In genomic region chr16:47004652-47005051, GRCh38 we compare ENCODE assay signal across 16 cellular contexts. TPM values are rescaled to one million over a fixed set of nuclear protein-coding genes. Genes with fewer than 3 reads are reported as not detected.
DNase-seq lines count a peak whose midpoint lies in the region; ATAC-seq, FAIRE-seq and TF ChIP-seq lines count a peak whose summit lies in the region.
"Had no signal": no experiment of that assay in that cellular context is flagged by ENCODE, and none has a peak within 500 bp of the region (broad histone marks: within the 10 kb centered on the region; RNA-seq: fewer than 3 reads in every experiment).

No MANE protein-coding gene starts in this region.

- no peaks in the 10 kb centered on the region for H3K9me3 ChIP-seq in HepG2 (ENCODE audit: low read length)
- H3K9me3 ChIP-seq in right lobe of liver, result no peaks in the 10 kb centered on the region
- H3K9me3 ChIP-seq: Caco-2 had no signal

- no TSS peak for BruUV-seq in HepG2 (replicated peaks; lab: Mats Ljungman, UMichigan)

- H3K27ac ChIP-seq in HepG2 (ENCODE audit: extremely low read length, insufficient read depth, low read length) (no peak overlapping the region), right lobe of liver (no peak overlapping the region), foreskin keratinocyte (no peak overlapping the region)

- no peak overlapping the region for H2AFZ ChIP-seq in HepG2 (ENCODE audit: low read length)

- WGBS in HepG2 (ENCODE audit: low lambda C conversion rate), result 32% methylated on average over 2 of the region's 2 CpGs
- WGBS in right lobe of liver (ENCODE audit: insufficient coverage, low coverage, low lambda C conversion rate, missing lambda C conversion rate), result 71% methylated on average over 2 of the region's 2 CpGs

- no peaks in the 10 kb centered on the region for H3K79me2 ChIP-seq in HepG2 (ENCODE audit: insufficient read depth, low read length)

- peaks cover 0 to 7% of the 10 kb centered on the region in 2 experiments; a peak in 2 of 5 replicates for H3K27me3 ChIP-seq in HepG2 (ENCODE audit: control insufficient read depth in 1 of 2, insufficient read depth in 2 of 2, low read length in 2 of 2)
- no peaks in the 10 kb centered on the region for H3K27me3 ChIP-seq in right lobe of liver
- H3K27me3 ChIP-seq in foreskin keratinocyte, result no peaks in the 10 kb centered on the region

- TF ChIP-seq EP300 in HepG2 (IDR thresholded peaks at IDR 0.05; ENCODE audit: low read depth in 2 of 2, low read length in 2 of 2), result no peak
- TF ChIP-seq EP300 in HepG2 (CRISPR knock-in tag; IDR thresholded peaks at IDR 0.05; ENCODE audit: borderline replicate concordance), result no peak

- TF ChIP-seq POLR2A in HepG2 (IDR thresholded peaks at IDR 0.05; ENCODE audit: insufficient read depth in 1 of 2, low read depth in 2 of 2, low read length in 2 of 2), result no peak
- TF ChIP-seq POLR2A in right lobe of liver (IDR thresholded peaks at IDR 0.05), result no peak

- intact Hi-C loops in HepG2 (cut with micrococcal nuclease; ENCODE audit: unreplicated experiment) (no loop called here), right lobe of liver (cut with DNase I) (no loop called here)

- H3K36me3 ChIP-seq in HepG2 (replicated peaks in 1 of 2; ENCODE audit: control insufficient read depth in 1 of 2, insufficient read depth in 2 of 2, low read length in 2 of 2) (no peaks in the 10 kb centered on the region), right lobe of liver (no peaks in the 10 kb centered on the region)

- no peak overlapping the region for H3K4me3 ChIP-seq in HepG2 (replicated peaks in 1 of 3; ENCODE audit: insufficient read depth in 1 of 3, low read depth in 2 of 3, low read length in 3 of 3)
- H3K4me3 ChIP-seq in right lobe of liver, result no peak overlapping the region

- in situ Hi-C loops in HepG2 (cut with HindIII; ENCODE audit: extremely low pct_ligation_motif_present, low pct_unique_long_range_greater_than_20kb), result no loop called here

- FAIRE-seq in HepG2 (lab: Jason Lieb, UNC), result no peak
- FAIRE-seq: G401.6, GM12892, H1 had no signal

- H3K9ac ChIP-seq in HepG2 (ENCODE audit: insufficient read depth, low read depth, low read length), result no peak overlapping the region

- H3K4me2 ChIP-seq in HepG2 (ENCODE audit: low read depth, low read length), result no peak overlapping the region

- POLR2A ChIA-PET in HepG2 (lab: Yijun Ruan, JAX), result no interaction called here

- DNase-seq in HepG2 (ENCODE audit: low spot score), result no peak
- no peak for DNase-seq in right lobe of liver
- peak; percentile 55 to 80 for DNase-seq in NCI-H524 (lab: John Stamatoyannopoulos, UW)
- peak in 1 of 2 donors; percentile 19 for DNase-seq in foreskin keratinocyte
- no peak for DNase-seq in COR-L47 (lab: John Stamatoyannopoulos, UW)
- DNase-seq in activated naive CD4-positive, alpha-beta T cell (lab: John Stamatoyannopoulos, UW), result no peak
- DNase-seq: C1 segment of cervical spinal cord; Caco-2; CD4-positive, alpha-beta memory T cell; DMS153; DND-41; H7; HCEC 1CT had no signal

- no peak for TF ChIP-seq RAD21 in HepG2 (CRISPR knock-in tag; IDR thresholded peaks at IDR 0.05)

- CTCF ChIA-PET in HepG2 (lab: Yijun Ruan, JAX; ENCODE audit: low intra/inter-chr PET ratio, low total read pairs), result no interaction called here

- ATAC-seq in HepG2 (no peak), right lobe of liver (no peak), foreskin keratinocyte (peak; percentile 68)

- TF ChIP-seq CTCF in HepG2 (CRISPR knock-in tag; IDR thresholded peaks at IDR 0.05), result no peak
- no peak for TF ChIP-seq CTCF in right lobe of liver (IDR thresholded peaks at IDR 0.05)
- no peak for TF ChIP-seq CTCF in foreskin keratinocyte (conservative IDR thresholded peaks at IDR 0.05)

- H4K20me1 ChIP-seq in HepG2 (ENCODE audit: insufficient read depth, low read length), result no peaks in the 10 kb centered on the region

- H3K4me1 ChIP-seq in HepG2 (ENCODE audit: insufficient read depth, low read length) (peaks cover 10% of the 10 kb centered on the region), right lobe of liver (no peaks in the 10 kb centered on the region), foreskin keratinocyte (peaks cover 9% of the 10 kb centered on the region)
- H3K4me1 ChIP-seq: Caco-2 had no signal

TF ChIP-seq in HepG2, 621 proteins besides CTCF, POLR2A, EP300 and RAD21:
- peak; percentile 94; the same call in 1 of the 2 replicates for TF ChIP-seq ZNF564 (CRISPR knock-in tag; IDR thresholded peaks at IDR 0.05)
- TF ChIP-seq FOXO1 (CRISPR knock-in tag; IDR thresholded peaks at IDR 0.05), result no peak

RNA-seq across cellular contexts. Expression of gene DNAJA2, which starts 31.2 kb away (rescaled TPM):
- 176 and 181 TPM in 2 replicates for total RNA-seq in HepG2 (2016; rRNA removed; fragmentation: Illumina TruSeq; extraction: Trizol)
- 47.3 and 50.8 TPM in 2 replicates for total RNA-seq in HepG2 (2016; cell fraction: cytosol; rRNA removed; fragmentation: Illumina TruSeq; extraction: Trizol; ENCODE audit: low read depth)
- total RNA-seq in HepG2 (2016; cell fraction: insoluble cytoplasmic fraction; rRNA removed; fragmentation: Illumina TruSeq; extraction: Trizol), result 176 and 177 TPM in 2 replicates
- 92.5 and 108 TPM in 2 replicates for total RNA-seq in HepG2 (2016; cell fraction: membrane; rRNA removed; fragmentation: Illumina TruSeq; extraction: Trizol)
- 65.1 and 73.4 TPM in 2 replicates for total RNA-seq in HepG2 (2016; cell fraction: nucleus; rRNA removed; fragmentation: Illumina TruSeq; extraction: Trizol)
- 22.0 and 25.4 TPM in 2 replicates for polyA plus RNA-seq in HepG2 (2011; rRNA removed)
- 10.6 and 19.4 TPM in 2 replicates for polyA plus RNA-seq in HepG2 (2011; cell fraction: cytosol; rRNA removed)
- 9.5 and 13.3 TPM in 2 replicates for polyA plus RNA-seq in HepG2 (2011; cell fraction: nucleus; rRNA removed)
- polyA plus RNA-seq in HepG2 (2012), result 107 and 109 TPM in 2 replicates
- polyA plus RNA-seq in HepG2 (2016; cell fraction: cytosol; fragmentation: Illumina TruSeq; extraction: Trizol; ENCODE audit: low read depth), result 27.5 and 27.6 TPM in 2 replicates
- 139 and 148 TPM in 2 replicates for polyA plus RNA-seq in HepG2 (2016; cell fraction: insoluble cytoplasmic fraction; fragmentation: Illumina TruSeq; extraction: Trizol; ENCODE audit: low read depth)
- polyA plus RNA-seq in HepG2 (2016; cell fraction: membrane; fragmentation: Illumina TruSeq; extraction: Trizol; ENCODE audit: low read depth), result 41.2 and 43.1 TPM in 2 replicates
- 78.3 and 82.7 TPM in 2 replicates for polyA plus RNA-seq in HepG2 (2016; cell fraction: nucleus; fragmentation: Illumina TruSeq; extraction: Trizol; ENCODE audit: insufficient read depth, low read depth)
- 17.9 and 28.5 TPM in 2 replicates for polyA minus RNA-seq in HepG2 (2011; rRNA and poly(A)+ RNA removed; ENCODE audit: low replicate concordance)
- polyA minus RNA-seq in HepG2 (2011; cell fraction: cytosol; rRNA and poly(A)+ RNA removed), result 57.4 and 64.5 TPM in 2 replicates
- 42.6 and 54.6 TPM in 2 replicates for polyA minus RNA-seq in HepG2 (2011; cell fraction: nucleus; rRNA and poly(A)+ RNA removed)
- total RNA-seq in right lobe of liver, result 10 to 100 TPM; 25.3 to 38.3 (median 32.0) TPM
- 81.2 and 86.4 TPM in 2 replicates for total RNA-seq in foreskin keratinocyte
- 38.7 and 47.0 TPM in 2 replicates for polyA plus RNA-seq in foreskin keratinocyte

Comparison
In these comparisons a context has a peak if more than half of its experiments do, and no peak if none do; other contexts are left out.
1. DNase-seq: peak in NCI-H524 (2 of 2); none in HepG2 (single experiment), right lobe of liver (0 of 3), COR-L47 (single experiment) and activated naive CD4-positive, alpha-beta T cell (0 of 4).